Comparison of ENCODE assay signal across 9 cellular contexts in the genomic region with DNA sequence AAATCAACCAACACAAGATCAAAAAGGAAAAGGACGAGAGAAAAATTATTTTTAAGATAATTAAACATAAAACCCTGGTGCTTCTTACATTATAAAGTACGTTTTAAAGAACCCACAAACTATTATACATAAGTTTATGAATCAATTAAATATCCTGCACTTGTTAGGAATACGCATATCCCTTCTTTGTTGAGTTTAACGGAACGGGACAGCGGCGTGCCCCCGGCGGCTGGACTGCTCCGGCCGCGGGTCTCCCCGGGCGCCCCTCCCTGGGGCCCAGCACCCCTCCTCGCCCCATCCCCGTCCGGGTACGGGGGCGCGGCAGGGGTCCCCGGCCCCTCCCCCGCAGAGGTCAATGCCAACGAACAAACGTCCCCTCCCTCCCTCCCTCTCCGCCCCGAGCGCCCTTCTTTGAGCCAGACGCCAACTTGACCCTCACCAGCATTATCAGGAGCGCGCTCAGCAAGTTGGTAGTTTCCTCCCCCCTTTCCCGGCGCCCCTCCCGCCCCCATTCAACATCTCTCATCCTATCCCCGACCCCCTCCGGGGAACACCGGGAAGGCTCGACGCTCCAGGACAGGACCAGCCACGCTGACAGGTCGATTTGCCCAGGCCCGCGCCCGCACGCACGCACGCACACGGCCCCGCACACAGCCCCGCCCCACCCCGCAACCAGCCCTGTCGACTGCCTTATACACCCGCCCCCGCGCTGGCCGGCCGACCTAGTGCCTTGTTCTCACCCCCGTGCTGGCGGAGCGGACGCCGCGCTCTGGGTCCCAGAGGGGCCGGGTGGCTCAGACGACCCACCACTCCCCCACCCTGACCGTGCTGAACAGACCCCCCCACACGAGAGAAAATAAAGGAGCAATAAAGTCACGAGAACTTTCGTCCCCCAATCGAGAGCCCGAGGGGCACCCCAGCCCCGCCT. TPM values are rescaled to one million over a fixed set of nuclear protein-coding genes. Genes with fewer than 3 reads are reported as not detected.
DNase-seq lines count a peak whose midpoint lies in the region; ATAC-seq and TF ChIP-seq lines count a peak whose summit lies in the region.
"Had no signal": no experiment of that assay in that cellular context is flagged by ENCODE, and none has a peak within 500 bp of the region (broad histone marks: within the 10 kb centered on the region; RNA-seq: fewer than 3 reads in every experiment).

No MANE protein-coding gene starts in this region.

- ATAC-seq in activated T-cell treated with anti-CD3 and anti-CD28 coated beads, Interleukin-2, amount 50 U/mL, for 4 hours, result no peak
- no peak for ATAC-seq in activated naive CD8-positive, alpha-beta T cell treated with anti-CD3 and anti-CD28 coated beads, Interleukin-2, amount 10 ng/mL, durations not matched to agents 7 days and 5 days (ENCODE audit: low read depth)
- ATAC-seq in upper lobe of right lung, result no peak
- ATAC-seq in GM18498 (IDR thresholded peaks at IDR 0.05; ENCODE audit: unreplicated experiment), result no peak

- H3K4me3 ChIP-seq in upper lobe of right lung, result peak overlapping the region; percentile 55

- intact Hi-C loops in upper lobe of right lung (cut with DNase I), result loop anchor here (10.0 kb wide), 2 partner anchors 73 to 123 kb away; no protein-coding TSS in a partner anchor

- POLR2A ChIA-PET in activated naive CD8-positive, alpha-beta T cell treated with anti-CD3 and anti-CD28 coated beads, Interleukin-2, amount 10 ng/mL, durations not matched to agents 7 days and 5 days (lab: Charles Lee), result interaction anchor here (1.0 kb wide), 1 partner anchor 53 kb away, joined by 3 read pairs; the partner anchor contains the start of genes IER2 and STX10

- H3K4me1 Mint-ChIP-seq in activated T-cell treated with anti-CD3 and anti-CD28 coated beads, Interleukin-2, amount 50 U/mL, for 4 hours (ENCODE audit: low read depth), result peaks cover 40% of the 10 kb centered on the region
- H3K4me1 Mint-ChIP-seq in activated naive CD8-positive, alpha-beta T cell treated with anti-CD3 and anti-CD28 coated beads, Interleukin-2, amount 10 ng/mL, durations not matched to agents 7 days and 5 days, result peaks cover 28% of the 10 kb centered on the region

- no peak for TF ChIP-seq CTCF in upper lobe of right lung (IDR thresholded peaks at IDR 0.05)

- peaks cover 9% of the 10 kb centered on the region for H3K36me3 ChIP-seq in upper lobe of right lung

- H3K4me1 ChIP-seq in upper lobe of right lung, result peaks cover 51% of the 10 kb centered on the region

- H3K4me3 Mint-ChIP-seq in activated T-cell treated with anti-CD3 and anti-CD28 coated beads, Interleukin-2, amount 50 U/mL, for 4 hours, result peak overlapping the region; percentile 73
- peak overlapping the region; percentile 22 for H3K4me3 Mint-ChIP-seq in activated naive CD8-positive, alpha-beta T cell treated with anti-CD3 and anti-CD28 coated beads, Interleukin-2, amount 10 ng/mL, durations not matched to agents 7 days and 5 days

- no peaks in the 10 kb centered on the region for H3K27me3 ChIP-seq in upper lobe of right lung

- no peaks in the 10 kb centered on the region for H3K9me3 Mint-ChIP-seq in activated T-cell treated with anti-CD3 and anti-CD28 coated beads, Interleukin-2, amount 50 U/mL, for 4 hours
- H3K9me3 Mint-ChIP-seq in activated naive CD8-positive, alpha-beta T cell treated with anti-CD3 and anti-CD28 coated beads, Interleukin-2, amount 10 ng/mL, durations not matched to agents 7 days and 5 days, result peaks cover 2% of the 10 kb centered on the region

- no peaks in the 10 kb centered on the region for H3K36me3 Mint-ChIP-seq in activated T-cell treated with anti-CD3 and anti-CD28 coated beads, Interleukin-2, amount 50 U/mL, for 4 hours (ENCODE audit: insufficient read depth)
- peaks cover 4% of the 10 kb centered on the region for H3K36me3 Mint-ChIP-seq in activated naive CD8-positive, alpha-beta T cell treated with anti-CD3 and anti-CD28 coated beads, Interleukin-2, amount 10 ng/mL, durations not matched to agents 7 days and 5 days

- no peak overlapping the region for H3K27ac Mint-ChIP-seq in activated naive CD8-positive, alpha-beta T cell treated with anti-CD3 and anti-CD28 coated beads, Interleukin-2, amount 10 ng/mL, durations not matched to agents 7 days and 5 days

- H3K9me3 ChIP-seq in upper lobe of right lung, result no peaks in the 10 kb centered on the region

- H3K27ac ChIP-seq in upper lobe of right lung, result peak overlapping the region; percentile 89

- no peak for DNase-seq in activated T-cell treated with anti-CD3 and anti-CD28 coated beads, Interleukin-2, amount 50 U/mL, for 4 hours
- no peak for DNase-seq in activated T-cell treated with anti-CD3 and anti-CD28 coated beads for 4 hours
- DNase-seq in activated naive CD8-positive, alpha-beta T cell treated with anti-CD3 and anti-CD28 coated beads, Interleukin-2, amount 10 ng/mL, durations not matched to agents 7 days and 5 days, result no peak
- DNase-seq in lung microvascular endothelial cell (ENCODE audit: low read depth in 2 of 2), result peak; percentile 53 to 64
- peak; percentile 82 for DNase-seq in upper lobe of right lung
- no peak for DNase-seq in DMS 273 treated with DMSO at 0.1 percent for 48 hours (lab: John Stamatoyannopoulos, UW)
- DNase-seq in superior temporal gyrus (ENCODE audit: extremely low spot score), result no peak
- DNase-seq: C1 segment of cervical spinal cord had no signal

- peaks cover 13% of the 10 kb centered on the region for H3K27me3 Mint-ChIP-seq in activated T-cell treated with anti-CD3 and anti-CD28 coated beads, Interleukin-2, amount 50 U/mL, for 4 hours (ENCODE audit: low read depth)
- peaks cover 44% of the 10 kb centered on the region for H3K27me3 Mint-ChIP-seq in activated naive CD8-positive, alpha-beta T cell treated with anti-CD3 and anti-CD28 coated beads, Interleukin-2, amount 10 ng/mL, durations not matched to agents 7 days and 5 days

RNA-seq across cellular contexts. Expression of gene LYL1, which starts 5.1 kb away (rescaled TPM):
- 1 to 10 TPM; 1.9 to 3.0 (median 2.9) TPM for total RNA-seq in activated T-cell treated with anti-CD3 and anti-CD28 coated beads, Interleukin-2, amount 50 U/mL, for 4 hours
- 1 to 10 TPM; 3.7 TPM for total RNA-seq in activated naive CD8-positive, alpha-beta T cell treated with anti-CD3 and anti-CD28 coated beads, Interleukin-2, amount 10 ng/mL, durations not matched to agents 7 days and 5 days
- 17.3 and 28.8 TPM in 2 replicates for total RNA-seq in lung microvascular endothelial cell
- 21.8 TPM for total RNA-seq in upper lobe of right lung

RNA-seq across cellular contexts. Expression of gene TRMT1, which starts 18.9 kb away (rescaled TPM):
- 100 to 1,000 TPM; 240 to 248 (median 246) TPM for total RNA-seq in activated T-cell treated with anti-CD3 and anti-CD28 coated beads, Interleukin-2, amount 50 U/mL, for 4 hours
- total RNA-seq in activated naive CD8-positive, alpha-beta T cell treated with anti-CD3 and anti-CD28 coated beads, Interleukin-2, amount 10 ng/mL, durations not matched to agents 7 days and 5 days, result 10 to 100 TPM; 54.3 to 55.8 TPM
- total RNA-seq in lung microvascular endothelial cell, result 17.4 and 26.6 TPM in 2 replicates
- 33.7 TPM for total RNA-seq in upper lobe of right lung

RNA-seq across cellular contexts. Expression of gene NACC1, which starts 20.5 kb away (rescaled TPM):
- 100 to 1,000 TPM; 127 to 137 (median 134) TPM for total RNA-seq in activated T-cell treated with anti-CD3 and anti-CD28 coated beads, Interleukin-2, amount 50 U/mL, for 4 hours
- total RNA-seq in activated naive CD8-positive, alpha-beta T cell treated with anti-CD3 and anti-CD28 coated beads, Interleukin-2, amount 10 ng/mL, durations not matched to agents 7 days and 5 days, result 10 to 100 TPM; 56.3 to 57.2 TPM
- total RNA-seq in lung microvascular endothelial cell, result 32.7 and 34.1 TPM in 2 replicates
- 39.8 TPM for total RNA-seq in upper lobe of right lung

RNA-seq across cellular contexts. Expression of gene STX10, which starts 52.6 kb away (rescaled TPM):
- total RNA-seq in activated T-cell treated with anti-CD3 and anti-CD28 coated beads, Interleukin-2, amount 50 U/mL, for 4 hours, result 10 to 100 TPM; 64.5 to 66.0 (median 65.4) TPM
- total RNA-seq in activated naive CD8-positive, alpha-beta T cell treated with anti-CD3 and anti-CD28 coated beads, Interleukin-2, amount 10 ng/mL, durations not matched to agents 7 days and 5 days, result 10 to 100 TPM; 67.1 to 69.9 TPM
- total RNA-seq in lung microvascular endothelial cell (46.4 and 56.0 TPM in 2 replicates), upper lobe of right lung (65.4 TPM)

RNA-seq across cellular contexts. Expression of gene IER2, which starts 52.6 kb away (rescaled TPM):
- 100 to 1,000 TPM in 2 of 3 donors, 10 to 100 TPM in 1; 99.4 to 113 (median 110) TPM for total RNA-seq in activated T-cell treated with anti-CD3 and anti-CD28 coated beads, Interleukin-2, amount 50 U/mL, for 4 hours
- total RNA-seq in activated naive CD8-positive, alpha-beta T cell treated with anti-CD3 and anti-CD28 coated beads, Interleukin-2, amount 10 ng/mL, durations not matched to agents 7 days and 5 days, result 100 to 1,000 TPM; 167 to 178 TPM
- total RNA-seq in lung microvascular endothelial cell (19.0 and 31.2 TPM in 2 replicates), upper lobe of right lung (104 TPM)

Comparison
In these comparisons a context has a peak if more than half of its experiments do, and no peak if none do; other contexts are left out.
1. DNase-seq: peak in lung microvascular endothelial cell (2 of 2) and upper lobe of right lung (single experiment); none in activated T-cell treated with anti-CD3 and anti-CD28 coated beads, Interleukin-2, amount 50 U/mL, for 4 hours (single experiment), activated T-cell treated with anti-CD3 and anti-CD28 coated beads for 4 hours (single experiment), activated naive CD8-positive, alpha-beta T cell treated with anti-CD3 and anti-CD28 coated beads, Interleukin-2, amount 10 ng/mL, durations not matched to agents 7 days and 5 days (single experiment), DMS 273 treated with DMSO at 0.1 percent for 48 hours (single experiment) and superior temporal gyrus (single experiment).